ENCODE assay signal across 2 cellular contexts in the genomic region with DNA sequence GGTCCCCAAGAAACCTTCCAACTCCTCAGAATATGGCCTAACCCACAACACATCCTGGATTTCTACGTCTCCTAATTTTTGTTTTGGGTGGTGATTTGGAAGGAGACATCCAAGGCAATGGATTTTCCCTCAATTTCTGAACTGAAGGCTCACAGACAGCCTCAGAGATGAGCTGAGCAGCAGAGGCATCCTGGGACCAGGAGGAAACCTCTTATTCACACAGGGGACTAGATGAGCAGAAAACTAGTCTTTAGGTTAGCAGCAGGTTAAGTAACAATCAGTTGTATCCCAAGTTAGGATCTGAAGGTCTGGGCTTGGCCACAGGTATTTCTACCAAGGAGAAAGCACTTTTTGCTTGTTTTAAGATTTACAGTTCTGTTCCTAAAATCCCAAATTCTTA.
A peak's percentile ranks its signal among the peaks of the same experiment; 100 is the strongest.
TF ChIP-seq lines count a peak whose summit lies in the region.

No MANE protein-coding gene starts in this region.

TF ChIP-seq in HepG2, 621 proteins besides CTCF, POLR2A, EP300 and RAD21:
- TF ChIP-seq KMT2A (CRISPR knock-in tag; IDR thresholded peaks at IDR 0.05) (no peak), RBM22 (optimal IDR thresholded peaks at IDR 0.05; ENCODE audit: low read length) (peak; percentile 95), POLR2G (IDR thresholded peaks at IDR 0.05; ENCODE audit: low read depth, low read length) (peak; percentile 44), RBAK (CRISPR knock-in tag; IDR thresholded peaks at IDR 0.05) (no peak), ZEB1 (IDR thresholded peaks at IDR 0.05; ENCODE audit: insufficient replicate concordance, low read depth) (no peak)

TF ChIP-seq in HEK293T, 16 proteins besides CTCF, POLR2A, EP300 and RAD21:
- TF ChIP-seq SUZ12 (IDR thresholded peaks at IDR 0.05): no peak
- TF ChIP-seq HDGF (IDR thresholded peaks at IDR 0.05; ENCODE audit: borderline replicate concordance): no peak
- no peak for TF ChIP-seq CTBP1 (IDR thresholded peaks at IDR 0.05; ENCODE audit: borderline replicate concordance)
- TF ChIP-seq LEF1 (IDR thresholded peaks at IDR 0.05; ENCODE audit: borderline replicate concordance): no peak
- TF ChIP-seq FOXM1 (IDR thresholded peaks at IDR 0.05; ENCODE audit: borderline replicate concordance): no peak
- no peak for TF ChIP-seq TARDBP (IDR thresholded peaks at IDR 0.05)
- no peak for TF ChIP-seq FOXA1 (IDR thresholded peaks at IDR 0.05)
- TF ChIP-seq NFRKB (IDR thresholded peaks at IDR 0.05): no peak
- no peak for TF ChIP-seq BHLHE40 (IDR thresholded peaks at IDR 0.05; ENCODE audit: borderline replicate concordance)
- TF ChIP-seq, protein P1, sequence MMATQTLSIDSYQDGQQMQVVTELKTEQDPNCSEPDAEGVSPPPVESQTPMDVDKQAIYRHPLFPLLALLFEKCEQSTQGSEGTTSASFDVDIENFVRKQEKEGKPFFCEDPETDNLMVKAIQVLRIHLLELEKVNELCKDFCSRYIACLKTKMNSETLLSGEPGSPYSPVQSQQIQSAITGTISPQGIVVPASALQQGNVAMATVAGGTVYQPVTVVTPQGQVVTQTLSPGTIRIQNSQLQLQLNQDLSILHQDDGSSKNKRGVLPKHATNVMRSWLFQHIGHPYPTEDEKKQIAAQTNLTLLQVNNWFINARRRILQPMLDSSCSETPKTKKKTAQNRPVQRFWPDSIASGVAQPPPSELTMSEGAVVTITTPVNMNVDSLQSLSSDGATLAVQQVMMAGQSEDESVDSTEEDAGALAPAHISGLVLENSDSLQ (IDR thresholded peaks at IDR 0.05): no peak
- TF ChIP-seq FOXK2 (IDR thresholded peaks at IDR 0.05): no peak
- TF ChIP-seq SP1 (IDR thresholded peaks at IDR 0.05): no peak
- TF ChIP-seq L3MBTL2 (conservative IDR thresholded peaks at IDR 0.05): no peak
- TF ChIP-seq ZNF384 (IDR thresholded peaks at IDR 0.05): no peak
